8 cellular contexts compared by ENCODE assay signal in the genomic region with DNA sequence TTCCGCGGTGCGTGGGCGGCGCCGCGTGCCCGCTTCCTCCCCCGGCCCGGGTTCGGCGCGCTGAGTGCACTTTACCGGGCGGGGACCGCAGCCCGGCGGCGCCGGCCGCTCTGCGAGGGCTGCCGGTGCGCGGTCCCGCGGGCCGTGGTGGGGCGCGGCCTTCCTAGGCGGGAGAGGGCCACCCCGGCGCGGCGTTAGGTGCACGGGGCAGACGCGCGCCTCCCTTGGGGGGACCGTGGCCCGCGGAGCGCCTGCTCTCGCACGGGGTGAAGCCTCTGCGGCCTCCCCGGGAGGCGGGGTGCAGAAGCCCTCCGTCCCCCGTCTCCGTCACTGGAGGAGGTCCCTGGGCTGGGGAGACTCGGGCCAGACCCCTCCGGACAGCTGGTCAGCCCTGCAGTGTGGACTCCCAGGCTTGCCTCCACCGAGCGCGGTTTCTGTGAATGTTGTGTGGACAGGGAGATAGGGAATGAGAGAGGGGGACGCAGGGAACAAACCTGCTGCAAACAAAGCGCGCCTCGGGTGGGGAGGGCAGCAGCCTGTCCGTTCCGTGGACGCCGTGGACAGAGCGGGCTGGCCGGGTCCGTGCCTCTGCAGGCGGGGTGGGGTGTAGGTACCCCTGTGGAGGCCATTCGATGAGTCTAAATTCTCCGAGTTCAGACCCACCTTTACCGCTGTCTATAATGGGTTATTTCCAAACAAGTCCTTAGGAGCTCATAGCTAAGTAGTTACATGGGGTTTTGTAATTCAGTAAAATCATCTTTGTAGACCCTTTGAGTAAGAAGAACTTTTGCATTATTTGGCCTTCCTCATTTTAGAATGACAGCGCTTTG. TPM values are rescaled to one million over a fixed set of nuclear protein-coding genes. Genes with fewer than 3 reads are reported as not detected.
DNase-seq lines count a peak whose midpoint lies in the region; ATAC-seq lines count a peak whose summit lies in the region.

No MANE protein-coding gene starts in this region.

- H3K27ac Mint-ChIP-seq in effector memory CD8-positive, alpha-beta T cell, result peak overlapping the region in 1 of 2 donors; percentile 53

- H3K36me3 Mint-ChIP-seq in effector memory CD8-positive, alpha-beta T cell (ENCODE audit: insufficient read depth), result peaks cover 15% of the 10 kb centered on the region

- H3K9ac ChIP-seq in muscle layer of colon (ENCODE audit: low read length), result no peak overlapping the region

- H3K4me1 Mint-ChIP-seq in effector memory CD8-positive, alpha-beta T cell (ENCODE audit: low read depth in 2 of 2), result peaks cover 21 to 26% of the 10 kb centered on the region in 2 donors

- DNase-seq in Right ventricle myocardium inferior (ENCODE audit: missing footprints), result no peak
- DNase-seq in cardiac septum (ENCODE audit: low spot score), result no peak
- peak; percentile 37 for DNase-seq in RPMI7951 (ENCODE audit: low read depth)
- DNase-seq in effector memory CD8-positive, alpha-beta T cell, result peak in 1 of 3 experiments; percentile 17
- no peak for DNase-seq in GDM1 (lab: John Stamatoyannopoulos, UW)
- no peak for DNase-seq in activated CD4-positive, CD25-positive, alpha-beta regulatory T cell treated with anti-CD3 and anti-CD28 coated beads, Interleukin-2, amount 50 U/mL, for 72 hours

- intact Hi-C loops in Right ventricle myocardium inferior (cut with DNase I) (loop anchor here (5.0 kb wide), 1 partner anchor 105 kb away; the partner anchor contains the start of gene WDR45B), cardiac septum (cut with DNase I) (loop anchor here (5.0 kb wide), 2 partner anchors 35 to 105 kb away; partner anchors contain the start of genes FN3KRP and WDR45B)

- no peaks in the 10 kb centered on the region for H3K9me3 Mint-ChIP-seq in effector memory CD8-positive, alpha-beta T cell

- H3K36me3 ChIP-seq in muscle layer of colon (ENCODE audit: insufficient read depth, low read length), result no peaks in the 10 kb centered on the region

- ATAC-seq in Right ventricle myocardium inferior, result peak; percentile 2
- ATAC-seq in HG02943 (IDR thresholded peaks at IDR 0.05; ENCODE audit: low read depth, unreplicated experiment), result peak; percentile 15
- peak; percentile 34 for ATAC-seq in effector memory CD8-positive, alpha-beta T cell (replicated peaks)

- H3K4me3 Mint-ChIP-seq in effector memory CD8-positive, alpha-beta T cell, result peak overlapping the region; percentile 82 to 86

- no peaks in the 10 kb centered on the region for H3K27me3 ChIP-seq in muscle layer of colon (ENCODE audit: control insufficient read depth in 1 of 2, insufficient read depth in 2 of 2, low read length in 2 of 2)

- no peaks in the 10 kb centered on the region for H3K9me3 ChIP-seq in muscle layer of colon (ENCODE audit: low read length)

- peak overlapping the region; percentile 75 to 91 for H3K4me3 ChIP-seq in muscle layer of colon (ENCODE audit: low read depth in 1 of 2, low read length in 2 of 2)

- peak overlapping the region; percentile 85 for H3K27ac ChIP-seq in muscle layer of colon (ENCODE audit: low read depth, low read length)

- no peaks in the 10 kb centered on the region for H3K27me3 Mint-ChIP-seq in effector memory CD8-positive, alpha-beta T cell

- H3K4me1 ChIP-seq in muscle layer of colon (ENCODE audit: insufficient read depth, low read length), result peaks cover 12% of the 10 kb centered on the region

RNA-seq across cellular contexts. Expression of gene TBCD, which starts 0.7 kb away (rescaled TPM):
- total RNA-seq in Right ventricle myocardium inferior (43.4 TPM), cardiac septum (67.3 TPM)
- total RNA-seq in RPMI7951 (2014; rRNA removed; shearing (Covaris generic)), result 15.8 and 18.4 TPM in 2 replicates

RNA-seq across cellular contexts. Expression of gene FN3K, which starts 17.2 kb away (rescaled TPM):
- total RNA-seq in Right ventricle myocardium inferior (78.3 TPM), cardiac septum (82.4 TPM)
- 0.68 TPM in 1 of 2 replicates, not detected in the other for total RNA-seq in RPMI7951 (2014; rRNA removed; shearing (Covaris generic))

RNA-seq across cellular contexts. Expression of gene FN3KRP, which starts 36.1 kb away (rescaled TPM):
- total RNA-seq in Right ventricle myocardium inferior (13.0 TPM), cardiac septum (16.2 TPM)
- 21.5 and 22.0 TPM in 2 replicates for total RNA-seq in RPMI7951 (2014; rRNA removed; shearing (Covaris generic))

RNA-seq across cellular contexts. Expression of gene RAB40B, which starts 54.1 kb away (rescaled TPM):
- total RNA-seq in Right ventricle myocardium inferior (19.9 TPM), cardiac septum (31.9 TPM)
- total RNA-seq in RPMI7951 (2014; rRNA removed; shearing (Covaris generic)), result 3.2 and 7.3 TPM in 2 replicates

Comparison
In these comparisons a context has a peak if more than half of its experiments do, and no peak if none do; other contexts are left out.
1. RNA of gene FN3K, which starts 17.2 kb away (total RNA-seq): 82.4 TPM in cardiac septum (single experiment) and 78.3 TPM in Right ventricle myocardium inferior (single experiment); 0.68 TPM in RPMI7951; every median in the first group is over 10 times any median in the second.
2. Peak in every context shown above with its lines, with median percentiles within 50 percentile points of each other: ATAC-seq.